ENCODE assay signal across 11 cellular contexts in genomic region chr2:96123936-96124335, GRCh38. TPM values are rescaled to one million over a fixed set of nuclear protein-coding genes. Genes with fewer than 3 reads are reported as not detected.
"Had no signal": no experiment of that assay in that cellular context is flagged by ENCODE, and none has a peak within 500 bp of the region (broad histone marks: within the 10 kb centered on the region; RNA-seq: fewer than 3 reads in every experiment).

No MANE protein-coding gene starts in this region.

- DNase-seq: GM23248, GOT3, H7, H9, HCEC 1CT, HFFc6 had no signal

- H3K9ac ChIP-seq: GM23248 had no signal

- H2AFZ ChIP-seq: GM23248, GM23338 had no signal

- H3K27ac ChIP-seq: GM23248 had no signal

- ATAC-seq: GM23338 had no signal

- H3K27ac Mint-ChIP-seq: GM23338, H9, HFFc6 had no signal

- H3K9me3 Mint-ChIP-seq: GM23338, H9, HFFc6 had no signal

- H3K36me3 ChIP-seq: HAP-1 had no signal

- H3K4me2 ChIP-seq: GM23338 had no signal

- FAIRE-seq: H1, H54 had no signal

- H3K4me3 ChIP-seq: GM23248, GM23338, HAP-1 had no signal

- H3K4me3 Mint-ChIP-seq: GM23338, H9, HFFc6 had no signal

- H3K4me1 ChIP-seq: HAP-1 had no signal

- H3K9me3 ChIP-seq: HAP-1 had no signal

RNA-seq across cellular contexts. Expression of gene ADRA2B, which starts 7.6 kb away (rescaled TPM):
- total RNA-seq: GM23248, H4, HFFc6 had no signal
- polyA plus RNA-seq: GM23248 had no signal

RNA-seq across cellular contexts. Expression of gene ASTL, which starts 14.4 kb away (rescaled TPM):
- total RNA-seq: GM23248, GM23338, H4, H7 had no signal
- polyA plus RNA-seq: GM23248 had no signal
